Comparison of ENCODE assay signal across 8 cellular contexts in genomic region chr1:206635983-206636354, GRCh38. TPM values are rescaled to one million over a fixed set of nuclear protein-coding genes. Genes with fewer than 3 reads are reported as not detected.
A peak's percentile ranks its signal among the peaks of the same experiment; 100 is the strongest.
DNase-seq lines count a peak whose midpoint lies in the region; ATAC-seq and TF ChIP-seq lines count a peak whose summit lies in the region.

No MANE protein-coding gene starts in this region.

- ATAC-seq in right cardiac atrium (peak in 1 of 2 donors; percentile 2), HG02798 (IDR thresholded peaks at IDR 0.05; ENCODE audit: poor library complexity, unreplicated experiment) (no peak)
- ATAC-seq in stimulated activated effector memory CD8-positive, alpha-beta T cell treated with anti-CD3 and anti-CD28 coated beads, Interleukin-12 subunit alpha, Interleukin-12 subunit beta, amount 100 ng/mL, for 72 hours: no peak

- H3K4me1 Mint-ChIP-seq in CD4-positive, alpha-beta memory T cell: peaks cover 8 to 26% (median 13%) of the 10 kb centered on the region in 4 donors
- peaks cover 64% of the 10 kb centered on the region for H3K4me1 Mint-ChIP-seq in HFFc6 (ENCODE audit: low read depth)
- peaks cover 21% of the 10 kb centered on the region for H3K4me1 Mint-ChIP-seq in stimulated activated effector memory CD8-positive, alpha-beta T cell treated with anti-CD3 and anti-CD28 coated beads, Interleukin-12 subunit alpha, Interleukin-12 subunit beta, amount 100 ng/mL, for 72 hours

- no peaks in the 10 kb centered on the region for H3K27me3 ChIP-seq in CD4-positive, alpha-beta memory T cell (ENCODE audit: insufficient read depth, low read length)
- H3K27me3 ChIP-seq in right cardiac atrium (ENCODE audit: control insufficient read depth, insufficient read depth): no peaks in the 10 kb centered on the region

- 2% methylated on average over 13 of the region's 13 CpGs for WGBS in right cardiac atrium

- no peaks in the 10 kb centered on the region for H3K36me3 Mint-ChIP-seq in CD4-positive, alpha-beta memory T cell
- H3K36me3 Mint-ChIP-seq in HFFc6 (ENCODE audit: low read depth): peaks cover 11% of the 10 kb centered on the region; the same call in 1 of the 2 replicates
- H3K36me3 Mint-ChIP-seq in stimulated activated effector memory CD8-positive, alpha-beta T cell treated with anti-CD3 and anti-CD28 coated beads, Interleukin-12 subunit alpha, Interleukin-12 subunit beta, amount 100 ng/mL, for 72 hours: peaks cover 12% of the 10 kb centered on the region

- CTCF ChIA-PET in CD4-positive, alpha-beta memory T cell (lab: Charles Lee; ENCODE audit: partially characterized antibody): interaction anchor here (1.0 to 9.9 kb wide), 15 partner anchors 9 to 346 kb away, joined by 3 to 274 read pairs (median 6); partner anchors contain the start of genes EIF2D and MAPKAPK2

- TF ChIP-seq CTCF in HFFc6 (IDR thresholded peaks at IDR 0.05): no peak
- TF ChIP-seq CTCF in WI38 (IDR thresholded peaks at IDR 0.05; ENCODE audit: low read depth, low read length): no peak

- no peaks in the 10 kb centered on the region for H3K36me3 ChIP-seq in CD4-positive, alpha-beta memory T cell (ENCODE audit: insufficient read depth, low read length)

- H3K4me3 Mint-ChIP-seq in CD4-positive, alpha-beta memory T cell: peak overlapping the region; percentile 69 to 95 (median 79)
- peak overlapping the region; percentile 99 for H3K4me3 Mint-ChIP-seq in HFFc6
- H3K4me3 Mint-ChIP-seq in stimulated activated effector memory CD8-positive, alpha-beta T cell treated with anti-CD3 and anti-CD28 coated beads, Interleukin-12 subunit alpha, Interleukin-12 subunit beta, amount 100 ng/mL, for 72 hours: peak overlapping the region; percentile 81

- H3K4me3 ChIP-seq in CD4-positive, alpha-beta memory T cell (ENCODE audit: low read length in 2 of 2): peak overlapping the region; percentile 37 to 87
- H3K4me3 ChIP-seq in WI38 (ENCODE audit: low read depth, low read length): peak overlapping the region; percentile 92
- peak overlapping the region; percentile 67 for H3K4me3 ChIP-seq in right cardiac atrium (ENCODE audit: low read length)

- peaks cover 4 to 7% of the 10 kb centered on the region in 2 donors for H3K27me3 Mint-ChIP-seq in CD4-positive, alpha-beta memory T cell
- 0 out of 2 replicates have a peak, but pooled peaks cover 3% of the 10 kb centered on the region for H3K27me3 Mint-ChIP-seq in HFFc6 (ENCODE audit: insufficient read depth)

- H3K27ac ChIP-seq in CD4-positive, alpha-beta memory T cell (ENCODE audit: low read depth, low read length): peak overlapping the region; percentile 24
- H3K27ac ChIP-seq in right cardiac atrium (ENCODE audit: low read length): no peak overlapping the region

- H3K9me3 ChIP-seq in CD4-positive, alpha-beta memory T cell (ENCODE audit: control insufficient read depth in 1 of 2, low read length in 2 of 2): no peaks in the 10 kb centered on the region
- no peaks in the 10 kb centered on the region for H3K9me3 ChIP-seq in right cardiac atrium (ENCODE audit: control insufficient read depth, low read length)

- H3K9me3 Mint-ChIP-seq in CD4-positive, alpha-beta memory T cell: no peaks in the 10 kb centered on the region
- H3K9me3 Mint-ChIP-seq in HFFc6: no peaks in the 10 kb centered on the region
- H3K9me3 Mint-ChIP-seq in stimulated activated effector memory CD8-positive, alpha-beta T cell treated with anti-CD3 and anti-CD28 coated beads, Interleukin-12 subunit alpha, Interleukin-12 subunit beta, amount 100 ng/mL, for 72 hours: no peaks in the 10 kb centered on the region

- H3K27ac Mint-ChIP-seq in CD4-positive, alpha-beta memory T cell: peak overlapping the region in 6 of 7 donors; percentile 46 to 85 (median 67)
- peak overlapping the region; percentile 85 for H3K27ac Mint-ChIP-seq in HFFc6
- H3K27ac Mint-ChIP-seq in stimulated activated effector memory CD8-positive, alpha-beta T cell treated with anti-CD3 and anti-CD28 coated beads, Interleukin-12 subunit alpha, Interleukin-12 subunit beta, amount 100 ng/mL, for 72 hours: peak overlapping the region; percentile 80

- POLR2A ChIA-PET in CD4-positive, alpha-beta memory T cell (lab: Charles Lee; ENCODE audit: partially characterized antibody): interaction anchor here (0.6 to 2.4 kb wide), 12 partner anchors 12 to 285 kb away, joined by 3 to 19 read pairs (median 4); partner anchors contain the start of genes EIF2D, FCMR and RASSF5

- intact Hi-C loops in CD4-positive, alpha-beta memory T cell (cut with micrococcal nuclease): loop anchor here (1.0 to 10.0 kb wide), 5 partner anchors 24 to 439 kb away; partner anchors contain the start of gene EIF2D
- intact Hi-C loops in right cardiac atrium (cut with DNase I): loop anchor here in 3 of 4 donors (2.0 to 10.0 kb wide), 5 partner anchors 27 to 349 kb away; no protein-coding TSS in a partner anchor

- peak in 2 of 5 donors; percentile 14 to 23 for DNase-seq in CD4-positive, alpha-beta memory T cell
- peak; percentile 3 for DNase-seq in HFFc6
- DNase-seq in right cardiac atrium: no peak
- DNase-seq in stimulated activated effector memory CD8-positive, alpha-beta T cell treated with anti-CD3 and anti-CD28 coated beads, Interleukin-12 subunit alpha, Interleukin-12 subunit beta, amount 100 ng/mL, for 72 hours (ENCODE audit: low spot score in 2 of 2): no peak
- DNase-seq in NCI-H2196 treated with DMSO at 0.1 percent for 48 hours (lab: John Stamatoyannopoulos, UW; ENCODE audit: unreplicated experiment): no peak
- no peak for DNase-seq in T1000 (lab: John Stamatoyannopoulos, UW)

- H3K4me1 ChIP-seq in CD4-positive, alpha-beta memory T cell (ENCODE audit: insufficient read depth, low read length): peaks cover 15% of the 10 kb centered on the region
- H3K4me1 ChIP-seq in right cardiac atrium (ENCODE audit: control insufficient read depth, insufficient read depth, low read length): peaks cover 2% of the 10 kb centered on the region

RNA-seq across cellular contexts. Expression of gene DYRK3, which starts 0.6 kb away (rescaled TPM):
- 1 to 10 TPM in 1 of 2 experiments, under 1 TPM in 1; 0.78 to 1.2 TPM for total RNA-seq in CD4-positive, alpha-beta memory T cell
- polyA plus RNA-seq in CD4-positive, alpha-beta memory T cell: under 1 TPM in 1 of 2 donors, not detected in 1; 0.22 TPM
- total RNA-seq in HFFc6 (2021; fragmentation: NEBNext Ultra II Directional; extraction: Animal tissue kit (Norgen Biotek cat#: 25700)): 10 to 100 TPM; 24.2 to 27.4 (median 26.9) TPM
- total RNA-seq in right cardiac atrium: 10 to 100 TPM; 15.7 to 29.8 (median 23.4) TPM
- 17.0 TPM for polyA plus RNA-seq in right cardiac atrium

RNA-seq across cellular contexts. Expression of gene EIF2D, which starts 23.7 kb away (rescaled TPM):
- total RNA-seq in CD4-positive, alpha-beta memory T cell: 10 to 100 TPM; 53.5 to 54.5 TPM
- polyA plus RNA-seq in CD4-positive, alpha-beta memory T cell: 10 to 100 TPM; 33.5 to 38.9 TPM
- total RNA-seq in HFFc6 (2021; fragmentation: NEBNext Ultra II Directional; extraction: Animal tissue kit (Norgen Biotek cat#: 25700)): 10 to 100 TPM; 38.9 to 48.3 (median 43.2) TPM
- 10 to 100 TPM; 24.6 to 28.0 (median 25.8) TPM for total RNA-seq in right cardiac atrium
- 23.0 TPM for polyA plus RNA-seq in right cardiac atrium

RNA-seq across cellular contexts. Expression of gene MAPKAPK2, which starts 48.7 kb away (rescaled TPM):
- 10 to 100 TPM; 71.7 to 72.8 TPM for total RNA-seq in CD4-positive, alpha-beta memory T cell
- polyA plus RNA-seq in CD4-positive, alpha-beta memory T cell: 1 to 10 TPM; 1.3 to 3.9 TPM
- total RNA-seq in HFFc6 (2021; fragmentation: NEBNext Ultra II Directional; extraction: Animal tissue kit (Norgen Biotek cat#: 25700)): 10 to 100 TPM; 80.0 to 89.1 (median 86.0) TPM
- 100 to 1,000 TPM; 192 to 221 (median 216) TPM for total RNA-seq in right cardiac atrium
- polyA plus RNA-seq in right cardiac atrium: 129 TPM

Comparison
In these comparisons a context has a peak if more than half of its experiments do, and no peak if none do; other contexts are left out.
1. RNA of gene DYRK3, which starts 0.6 kb away (total RNA-seq): 24.2 to 27.4 TPM in HFFc6 and 15.7 to 29.8 TPM in right cardiac atrium; 0.78 to 1.2 TPM in CD4-positive, alpha-beta memory T cell; every median in the first group is over 4 times any median in the second.
2. Peak in every context shown above with its lines, with median percentiles within 50 percentile points of each other: H3K4me3 ChIP-seq, H3K27ac Mint-ChIP-seq and H3K4me3 Mint-ChIP-seq.